ENCODE assay signal across 26 cellular contexts in the genomic region with DNA sequence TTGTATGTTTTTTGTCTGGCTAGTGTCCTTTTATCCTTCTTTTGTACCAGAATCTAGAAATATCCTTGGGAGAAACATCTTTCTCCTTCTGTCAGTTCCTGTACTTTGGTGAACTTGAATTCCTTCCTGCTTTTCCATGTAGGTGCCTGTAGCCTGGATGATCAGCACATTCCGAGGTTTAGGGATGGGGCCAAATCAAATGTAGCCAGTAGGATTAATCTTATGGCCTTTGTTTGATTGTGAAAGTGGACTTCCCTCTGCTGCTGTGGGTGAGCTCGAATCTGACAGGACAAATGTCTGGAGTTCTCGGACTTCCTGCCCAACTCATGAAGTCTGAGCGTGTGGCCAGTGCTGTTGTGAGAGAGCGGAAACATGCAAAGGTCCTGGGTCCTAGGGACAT. TPM values are rescaled to one million over a fixed set of nuclear protein-coding genes. Genes with fewer than 3 reads are reported as not detected.
DNase-seq lines count a peak whose midpoint lies in the region; ATAC-seq, FAIRE-seq and TF ChIP-seq lines count a peak whose summit lies in the region.
"Had no signal": no experiment of that assay in that cellular context is flagged by ENCODE, and none has a peak within 500 bp of the region (broad histone marks: within the 10 kb centered on the region; RNA-seq: fewer than 3 reads in every experiment).

No MANE protein-coding gene starts in this region.

- no peak for FAIRE-seq in HTR-8/SVneo (lab: Jason Lieb, UNC)

- H3K4me3 ChIP-seq in fibroblast of the aortic adventitia (ENCODE audit: low read depth, low read length) (no peak overlapping the region), skeletal muscle cell (ENCODE audit: low read depth, low read length) (no peak overlapping the region)
- H3K4me3 ChIP-seq: GM23248, lung, upper lobe of left lung had no signal

- DNase-seq in EL: peak; percentile 11
- DNase-seq in amniotic epithelial cell (ENCODE audit: low read depth): peak; percentile 62
- peak; percentile 54 for DNase-seq in fibroblast of the aortic adventitia (ENCODE audit: low read depth)
- DNase-seq in skeletal muscle cell (ENCODE audit: low read depth): peak; percentile 36
- no peak for DNase-seq in HTR-8/SVneo (ENCODE audit: insufficient read length, low spot score)
- no peak for DNase-seq in NK-92 treated with Interleukin-12 subunit alpha and Interleukin-12 subunit beta, amount 100 ng/mL, for 24 hours (lab: John Stamatoyannopoulos, UW)
- DNase-seq in NOMO-1 treated with dmso at 0.1 percent for 144 hours (lab: John Stamatoyannopoulos, UW; ENCODE audit: unreplicated experiment): no peak
- DNase-seq: activated CD4-positive, alpha-beta memory T cell treated with anti-CD3 and anti-CD28 coated beads, Interleukin-2, amount 10 ng/mL, durations not matched to agents 7 days and 5 days; activated CD4-positive, alpha-beta T cell treated with anti-CD3 and anti-CD28 coated beads for 1 hour; aorta; DMS79 treated with DMSO at 0.1 percent for 48 hours; GM23248; head of caudate nucleus; HFFc6; NCI-H1417 treated with DMSO at 0.1 percent for 48 hours; NCI-H2081; NCI-H345; NCI-H774; stimulated activated CD4-positive, alpha-beta T cell treated with anti-CD3 and anti-CD28 coated beads, Interleukin-4, amount 100 ng/mL, for 24 hours; T-helper 2 cell; upper lobe of left lung had no signal

- no peak for ATAC-seq in HG02973 (IDR thresholded peaks at IDR 0.05; ENCODE audit: unreplicated experiment)
- ATAC-seq: activated naive CD4-positive, alpha-beta T cell treated with anti-CD3 and anti-CD28 coated beads, Interleukin-2, amount 50 U/mL, for 72 hours; Right ventricle myocardium inferior; stimulated activated effector memory CD8-positive, alpha-beta T cell treated with anti-CD3 and anti-CD28 coated beads, Interleukin-12 subunit alpha, Interleukin-12 subunit beta, amount 100 ng/mL, for 72 hours had no signal

- no peak for TF ChIP-seq CTCF in fibroblast of the aortic adventitia (IDR thresholded peaks at IDR 0.05; ENCODE audit: insufficient read depth, low read length)

RNA-seq across cellular contexts. Expression of a gene that starts 33.2 kb away (rescaled TPM):
- total RNA-seq in fibroblast of the aortic adventitia (ENCODE audit: low replicate concordance): 78.8 and 84.4 TPM in 2 replicates

Comparison
In these comparisons a context has a peak if more than half of its experiments do, and no peak if none do; other contexts are left out.
1. DNase-seq: peak in EL (single experiment), amniotic epithelial cell (single experiment), fibroblast of the aortic adventitia (single experiment) and skeletal muscle cell (single experiment); none in HTR-8/SVneo (single experiment), NK-92 treated with Interleukin-12 subunit alpha and Interleukin-12 subunit beta, amount 100 ng/mL, for 24 hours (single experiment) and NOMO-1 treated with dmso at 0.1 percent for 144 hours (single experiment).